Comparison of ENCODE assay signal across 9 cellular contexts in genomic region chr2:238240761-238241711, GRCh38. TPM values are rescaled to one million over a fixed set of nuclear protein-coding genes. Genes with fewer than 3 reads are reported as not detected.
DNase-seq lines count a peak whose midpoint lies in the region; ATAC-seq and TF ChIP-seq lines count a peak whose summit lies in the region.
"Had no signal": no experiment of that assay in that cellular context is flagged by ENCODE, and none has a peak within 500 bp of the region (broad histone marks: within the 10 kb centered on the region; RNA-seq: fewer than 3 reads in every experiment).

No MANE protein-coding gene starts in this region.

- H3K9me3 Mint-ChIP-seq in osteocyte (ENCODE audit: unreplicated experiment): no peaks in the 10 kb centered on the region

- H3K36me3 ChIP-seq in PC-9 (ENCODE audit: low read depth): no peaks in the 10 kb centered on the region

- H3K36me3 Mint-ChIP-seq in osteocyte (ENCODE audit: unreplicated experiment): peaks cover 6% of the 10 kb centered on the region

- no peak for TF ChIP-seq CTCF in PC-9 (conservative IDR thresholded peaks at IDR 0.05)
- no peak for TF ChIP-seq CTCF in epithelial cell of proximal tubule (conservative IDR thresholded peaks at IDR 0.05; ENCODE audit: low read depth, low read length)
- no peak for TF ChIP-seq CTCF in osteocyte (IDR thresholded peaks at IDR 0.05)

- POLR2A ChIA-PET in PC-9 (lab: Charles Lee; ENCODE audit: unreplicated experiment): interaction anchor here (0.5 kb wide), 1 partner anchor 184 kb away, joined by 3 read pairs; no protein-coding TSS in a partner anchor

- no peaks in the 10 kb centered on the region for H3K9me3 ChIP-seq in PC-9 (ENCODE audit: insufficient read depth, low read depth)

- H3K79me2 ChIP-seq in PC-9 (ENCODE audit: low read depth): no peaks in the 10 kb centered on the region

- H3K4me3 Mint-ChIP-seq in osteocyte (ENCODE audit: unreplicated experiment): peak overlapping the region; percentile 18

- H3K27me3 ChIP-seq in PC-9 (ENCODE audit: insufficient read depth, low read depth): peaks cover 21% of the 10 kb centered on the region

- no peak overlapping the region for H3K27ac Mint-ChIP-seq in osteocyte (ENCODE audit: unreplicated experiment)

- H3F3A ChIP-seq in PC-9 (ENCODE audit: insufficient read depth, low read depth): peaks cover 19% of the 10 kb centered on the region; the same call in 1 of the 2 replicates

- no peaks in the 10 kb centered on the region; the same call in 1 of the 2 replicates for H3K4me1 ChIP-seq in PC-9 (replicated peaks; ENCODE audit: insufficient read depth)

- ATAC-seq in activated CD4-positive, CD25-positive, alpha-beta regulatory T cell treated with anti-CD3 and anti-CD28 coated beads, Interleukin-2, amount 50 U/mL, for 24 hours: no peak

- DNase-seq in DMS153 (lab: John Stamatoyannopoulos, UW): peak; percentile 92
- DNase-seq in LoVo (ENCODE audit: low spot score): peak; percentile 41
- DNase-seq in PC-9: peak; percentile 61 to 68
- no peak for DNase-seq in epithelial cell of proximal tubule (ENCODE audit: low read depth)
- no peak for DNase-seq in osteocyte (ENCODE audit: extremely low spot score, unreplicated experiment)
- DNase-seq in NK-92 (lab: John Stamatoyannopoulos, UW; ENCODE audit: unreplicated experiment): no peak
- DNase-seq in HK-2 (ENCODE audit: unreplicated experiment): no peak

- no peaks in the 10 kb centered on the region for H4K20me1 ChIP-seq in PC-9 (ENCODE audit: insufficient read depth)

- H3K9me2 ChIP-seq in PC-9 (ENCODE audit: insufficient read depth): no peaks in the 10 kb centered on the region

- H3K27ac ChIP-seq in PC-9: no peak overlapping the region
- H3K27ac ChIP-seq: epithelial cell of prostate had no signal

- CTCF ChIA-PET in PC-9 (lab: Charles Lee): interaction anchor here (0.7 kb wide), 1 partner anchor 1756 kb away, joined by 4 read pairs; no protein-coding TSS in a partner anchor

- intact Hi-C loops in PC-9 (cut with micrococcal nuclease; ENCODE audit: unreplicated experiment): loop anchor here (5.0 to 10.0 kb wide), 2 partner anchors 96 to 384 kb away; partner anchors contain the start of gene RAMP1

- H3K4me3 ChIP-seq in PC-9: no peak overlapping the region
- peak overlapping the region; percentile 48 for H3K4me3 ChIP-seq in epithelial cell of proximal tubule (ENCODE audit: low read depth, low read length)

- peaks cover 2% of the 10 kb centered on the region for H3K4me1 Mint-ChIP-seq in osteocyte (ENCODE audit: unreplicated experiment)

- BruUV-seq in PC-9 (replicated peaks; lab: Mats Ljungman, UMichigan): no TSS peak

- peak overlapping the region; percentile 27; the same call in 1 of the 2 replicates for H3K4me2 ChIP-seq in PC-9

- no peaks in the 10 kb centered on the region for H3K27me3 Mint-ChIP-seq in osteocyte (ENCODE audit: unreplicated experiment)

- no peak overlapping the region for H2AFZ ChIP-seq in PC-9

RNA-seq across cellular contexts. Expression of gene HES6, which starts 1.2 kb away (rescaled TPM):
- total RNA-seq in PC-9 (2021) (8.4 and 14.3 TPM in 2 replicates), epithelial cell of proximal tubule (20.3 and 25.5 TPM in 2 replicates), osteocyte (6.2 and 6.5 TPM in 2 replicates)

RNA-seq across cellular contexts. Expression of gene ILKAP, which starts 37.5 kb away (rescaled TPM):
- 55.6 and 65.2 TPM in 2 replicates for total RNA-seq in PC-9 (2021)
- 18.2 and 28.9 TPM in 2 replicates for total RNA-seq in epithelial cell of proximal tubule
- 34.1 and 37.2 TPM in 2 replicates for total RNA-seq in osteocyte

RNA-seq across cellular contexts. Expression of gene PER2, which starts 47.4 kb away (rescaled TPM):
- total RNA-seq in PC-9 (2021): 18.9 and 22.9 TPM in 2 replicates
- total RNA-seq in epithelial cell of proximal tubule: 0.86 and 4.1 TPM in 2 replicates
- total RNA-seq in osteocyte: 3.7 and 5.7 TPM in 2 replicates

Comparison
In these comparisons a context has a peak if more than half of its experiments do, and no peak if none do; other contexts are left out.
1. DNase-seq: peak in DMS153 (single experiment), LoVo (single experiment) and PC-9 (2 of 2); none in epithelial cell of proximal tubule (single experiment), osteocyte (single experiment), NK-92 (single experiment) and HK-2 (single experiment).